10 cellular contexts compared by ENCODE assay signal in genomic region chr10:3090914-3091313, GRCh38. TPM values are rescaled to one million over a fixed set of nuclear protein-coding genes. Genes with fewer than 3 reads are reported as not detected.
DNase-seq lines count a peak whose midpoint lies in the region; ATAC-seq and TF ChIP-seq lines count a peak whose summit lies in the region.
"Had no signal": no experiment of that assay in that cellular context is flagged by ENCODE, and none has a peak within 500 bp of the region (broad histone marks: within the 10 kb centered on the region; RNA-seq: fewer than 3 reads in every experiment).

No MANE protein-coding gene starts in this region.

- H3K27me3 ChIP-seq in right cardiac atrium (ENCODE audit: control insufficient read depth, insufficient read depth) (no peaks in the 10 kb centered on the region), suprapubic skin (no peaks in the 10 kb centered on the region)

- H3K4me1 ChIP-seq in right cardiac atrium (ENCODE audit: control insufficient read depth, insufficient read depth, low read length) = peaks cover 10% of the 10 kb centered on the region
- H3K4me1 ChIP-seq in suprapubic skin = peaks cover 33% of the 10 kb centered on the region

- DNase-seq in T-helper 2 cell treated with Interferon-gamma antibody and Interleukin-4, amounts not matched to agents 5 μg/mL and 100 μg/mL, for 36 hours (ENCODE audit: low spot score) = no peak
- no peak for DNase-seq in T-helper 2 cell
- peak in 38 of 58 donors; percentile 13 to 81 (median 44) for DNase-seq in anterior cingulate cortex (lab: John Stamatoyannopoulos, UW)
- peak in 1 of 3 donors; percentile 75 for DNase-seq in right cardiac atrium
- no peak for DNase-seq in suprapubic skin (ENCODE audit: low spot score in 2 of 2)
- DNase-seq in NCI-H146 (lab: John Stamatoyannopoulos, UW) = no peak
- DNase-seq in activated CD8-positive, alpha-beta memory T cell treated with anti-CD3 and anti-CD28 coated beads, Interleukin-2, amount 50 U/mL, for 48 hours = no peak
- DNase-seq: T1000 had no signal

- no peaks in the 10 kb centered on the region for H3K27me3 Mint-ChIP-seq in T-helper 2 cell treated with Interferon-gamma antibody and Interleukin-4, amounts not matched to agents 5 μg/mL and 100 μg/mL, for 36 hours (ENCODE audit: low read depth)
- H3K27me3 Mint-ChIP-seq: B cell had no signal

- peaks cover 63% of the 10 kb centered on the region for H3K36me3 Mint-ChIP-seq in T-helper 2 cell treated with Interferon-gamma antibody and Interleukin-4, amounts not matched to agents 5 μg/mL and 100 μg/mL, for 36 hours (ENCODE audit: low read depth)

- intact Hi-C loops in right cardiac atrium (cut with DNase I) = no loop called here

- ATAC-seq in right cardiac atrium (peak in 1 of 2 donors; percentile 46), GM18870 (IDR thresholded peaks at IDR 0.05; ENCODE audit: unreplicated experiment) (no peak)

- no peaks in the 10 kb centered on the region for H3K9me3 Mint-ChIP-seq in T-helper 2 cell treated with Interferon-gamma antibody and Interleukin-4, amounts not matched to agents 5 μg/mL and 100 μg/mL, for 36 hours

- peak overlapping the region; percentile 61 for H3K27ac ChIP-seq in right cardiac atrium (ENCODE audit: low read length)
- peak overlapping the region; percentile 68 for H3K27ac ChIP-seq in suprapubic skin

- H3K4me1 Mint-ChIP-seq in T-helper 2 cell treated with Interferon-gamma antibody and Interleukin-4, amounts not matched to agents 5 μg/mL and 100 μg/mL, for 36 hours (ENCODE audit: low read depth) = peaks cover 57% of the 10 kb centered on the region

- H3K4me3 ChIP-seq in right cardiac atrium (ENCODE audit: low read length) = no peak overlapping the region
- H3K4me3 ChIP-seq in suprapubic skin = no peak overlapping the region

- no peak for TF ChIP-seq POLR2A in suprapubic skin (IDR thresholded peaks at IDR 0.05)

- peaks cover 4% of the 10 kb centered on the region for H3K36me3 ChIP-seq in suprapubic skin

- peak overlapping the region; percentile 93 for H3K27ac Mint-ChIP-seq in T-helper 2 cell treated with Interferon-gamma antibody and Interleukin-4, amounts not matched to agents 5 μg/mL and 100 μg/mL, for 36 hours
- H3K27ac Mint-ChIP-seq: B cell had no signal

- TF ChIP-seq EP300 in suprapubic skin (IDR thresholded peaks at IDR 0.05) = no peak

- peak overlapping the region; percentile 73 for H3K4me3 Mint-ChIP-seq in T-helper 2 cell treated with Interferon-gamma antibody and Interleukin-4, amounts not matched to agents 5 μg/mL and 100 μg/mL, for 36 hours
- H3K4me3 Mint-ChIP-seq: B cell had no signal

- no peaks in the 10 kb centered on the region for H3K9me3 ChIP-seq in right cardiac atrium (ENCODE audit: control insufficient read depth, low read length)
- H3K9me3 ChIP-seq in suprapubic skin = no peaks in the 10 kb centered on the region

- 19% methylated on average over 5 of the region's 5 CpGs for WGBS in right cardiac atrium
- WGBS in suprapubic skin = 19% methylated on average over 5 of the region's 5 CpGs

- TF ChIP-seq CTCF in suprapubic skin (IDR thresholded peaks at IDR 0.05) = no peak

RNA-seq across cellular contexts. Expression of gene PFKP, which starts 23.6 kb away (rescaled TPM):
- total RNA-seq in right cardiac atrium = 100 to 1,000 TPM in 3 of 4 donors, 10 to 100 TPM in 1; 88.7 to 120 (median 114) TPM
- polyA plus RNA-seq in right cardiac atrium = 86.8 TPM
- 10 to 100 TPM; 36.7 to 58.9 (median 44.7) TPM for total RNA-seq in suprapubic skin

Comparison
In these comparisons a context has a peak if more than half of its experiments do, and no peak if none do; other contexts are left out.
1. DNase-seq: peak in anterior cingulate cortex (38 of 58); none in T-helper 2 cell treated with Interferon-gamma antibody and Interleukin-4, amounts not matched to agents 5 μg/mL and 100 μg/mL, for 36 hours (single experiment), T-helper 2 cell (0 of 5), suprapubic skin (0 of 2), NCI-H146 (single experiment) and activated CD8-positive, alpha-beta memory T cell treated with anti-CD3 and anti-CD28 coated beads, Interleukin-2, amount 50 U/mL, for 48 hours (single experiment).